ENCODE assay signal across 3 cellular contexts in genomic region chr1:47338249-47339077, GRCh38.
TF ChIP-seq lines count a peak whose summit lies in the region.

No MANE protein-coding gene starts in this region.

TF ChIP-seq in HepG2, 621 proteins besides CTCF, POLR2A, EP300 and RAD21:
- TF ChIP-seq CEBPB (IDR thresholded peaks at IDR 0.05; ENCODE audit: borderline replicate concordance, low read depth, low read length) (peak; percentile 61), U2AF1 (optimal IDR thresholded peaks at IDR 0.05; ENCODE audit: low read depth, low read length) (no peak), SP1 (IDR thresholded peaks at IDR 0.05) (no peak), SP1 (CRISPR knock-in tag; IDR thresholded peaks at IDR 0.05) (no peak), MAFF (IDR thresholded peaks at IDR 0.05; ENCODE audit: low read depth, low read length) (peak; percentile 89), MAFK (conservative IDR thresholded peaks at IDR 0.05 in 1 of 2, IDR thresholded peaks at IDR 0.05 in 1 of 2; ENCODE audit: low read length in 2 of 2) (peak; percentile 85 to 91), HNRNPK (IDR thresholded peaks at IDR 0.05; ENCODE audit: low read depth, low read length, poor library complexity, severe bottlenecking) (peak; percentile 59), POLR2G (IDR thresholded peaks at IDR 0.05; ENCODE audit: low read depth, low read length) (no peak), MTA3 (CRISPR knock-in tag; IDR thresholded peaks at IDR 0.05) (no peak), ZNF83 (CRISPR knock-in tag; IDR thresholded peaks at IDR 0.05; ENCODE audit: borderline replicate concordance) (no peak)

TF ChIP-seq in IMR-90, 13 proteins besides CTCF, POLR2A, EP300 and RAD21:
- no peak for TF ChIP-seq MXI1 (IDR thresholded peaks at IDR 0.05; ENCODE audit: borderline replicate concordance, low read depth, low read length)
- TF ChIP-seq NFE2L2 (IDR thresholded peaks at IDR 0.05; ENCODE audit: low read depth, low read length): no peak
- TF ChIP-seq CEBPB (IDR thresholded peaks at IDR 0.05; ENCODE audit: low read depth, low read length): peak; percentile 88
- TF ChIP-seq USF2 (IDR thresholded peaks at IDR 0.05; ENCODE audit: low read depth, low read length): no peak
- no peak for TF ChIP-seq BHLHE40 (IDR thresholded peaks at IDR 0.05; ENCODE audit: low read depth, low read length)
- no peak for TF ChIP-seq SMC3 (IDR thresholded peaks at IDR 0.05; ENCODE audit: low read depth, low read length)
- no peak for TF ChIP-seq RFX5 (IDR thresholded peaks at IDR 0.05; ENCODE audit: low read depth, low read length)
- TF ChIP-seq ELK1 (IDR thresholded peaks at IDR 0.05; ENCODE audit: borderline replicate concordance, low read depth, low read length): no peak
- no peak for TF ChIP-seq FOS (IDR thresholded peaks at IDR 0.05; ENCODE audit: low read depth, low read length)
- no peak for TF ChIP-seq RCOR1 (IDR thresholded peaks at IDR 0.05; ENCODE audit: insufficient replicate concordance, low read length)
- TF ChIP-seq MAZ (IDR thresholded peaks at IDR 0.05; ENCODE audit: borderline replicate concordance, low read depth, low read length): no peak
- TF ChIP-seq MAFK (IDR thresholded peaks at IDR 0.05; ENCODE audit: low read depth, low read length): peak; percentile 93
- no peak for TF ChIP-seq CHD1 (IDR thresholded peaks at IDR 0.05; ENCODE audit: low read depth, low read length)

TF ChIP-seq in H1, 55 proteins besides CTCF, POLR2A, EP300 and RAD21:
- TF ChIP-seq TAF7 (optimal IDR thresholded peaks at IDR 0.05; ENCODE audit: borderline replicate concordance, low read depth, low read length) (no peak), CEBPB (IDR thresholded peaks at IDR 0.05; ENCODE audit: low read depth, low read length) (peak; percentile 70; the same call in 1 of the 2 replicates), RBBP5 (IDR thresholded peaks at IDR 0.05; ENCODE audit: borderline replicate concordance, low read depth, low read length) (no peak)
